8 cellular contexts compared by ENCODE assay signal in genomic region chr11:102111787-102112653, GRCh38. TPM values are rescaled to one million over a fixed set of nuclear protein-coding genes. Genes with fewer than 3 reads are reported as not detected.
DNase-seq lines count a peak whose midpoint lies in the region; ATAC-seq, FAIRE-seq and TF ChIP-seq lines count a peak whose summit lies in the region.

No MANE protein-coding gene starts in this region.

- H3K9me3 Mint-ChIP-seq in chondrocyte (ENCODE audit: low read depth), result no peaks in the 10 kb centered on the region
- no peaks in the 10 kb centered on the region for H3K9me3 Mint-ChIP-seq in stimulated activated naive CD8-positive, alpha-beta T cell treated with anti-CD3 and anti-CD28 coated beads, Interleukin-15, amount 100 ng/mL, for 72 hours

- H3K27me3 Mint-ChIP-seq in chondrocyte (ENCODE audit: low read depth), result no peaks in the 10 kb centered on the region
- peaks cover 67% of the 10 kb centered on the region for H3K27me3 Mint-ChIP-seq in stimulated activated naive CD8-positive, alpha-beta T cell treated with anti-CD3 and anti-CD28 coated beads, Interleukin-15, amount 100 ng/mL, for 72 hours

- TF ChIP-seq CTCF in RWPE1 (conservative IDR thresholded peaks at IDR 0.05; ENCODE audit: low read depth) (no peak), chondrocyte (IDR thresholded peaks at IDR 0.05) (no peak)

- peak overlapping the region; percentile 99 for H3K27ac ChIP-seq in RWPE1

- ATAC-seq in left colon, result peak; percentile 52
- ATAC-seq in stimulated activated naive CD8-positive, alpha-beta T cell treated with anti-CD3 and anti-CD28 coated beads, Interleukin-15, amount 100 ng/mL, for 72 hours, result peak; percentile 81

- H3K27ac Mint-ChIP-seq in chondrocyte (ENCODE audit: unreplicated experiment), result peak overlapping the region; percentile 98
- no peak overlapping the region for H3K27ac Mint-ChIP-seq in stimulated activated naive CD8-positive, alpha-beta T cell treated with anti-CD3 and anti-CD28 coated beads, Interleukin-15, amount 100 ng/mL, for 72 hours

- intact Hi-C loops in left colon (cut with DNase I, micrococcal nuclease), result no loop called here

- H3K4me3 Mint-ChIP-seq in chondrocyte (ENCODE audit: unreplicated experiment), result peak overlapping the region; percentile 91
- peak overlapping the region; percentile 74 to 75 for H3K4me3 Mint-ChIP-seq in stimulated activated naive CD8-positive, alpha-beta T cell treated with anti-CD3 and anti-CD28 coated beads, Interleukin-15, amount 100 ng/mL, for 72 hours

- DNase-seq in RWPE1 (ENCODE audit: low spot score) (peak; percentile 85), chondrocyte (ENCODE audit: low spot score) (no peak), left colon (peak; percentile 39 to 41), GM12891 (ENCODE audit: insufficient read length, low spot score) (no peak), NCI-H1694 (lab: John Stamatoyannopoulos, UW) (no peak), HUDEP-2 (lab: John Stamatoyannopoulos, UW; ENCODE audit: unreplicated experiment in 76 of 76) (no peak)
- peak; percentile 12 to 23 for DNase-seq in stimulated activated naive CD8-positive, alpha-beta T cell treated with anti-CD3 and anti-CD28 coated beads, Interleukin-15, amount 100 ng/mL, for 72 hours

- POLR2A ChIA-PET in RWPE1 (lab: Yijun Ruan, JAX; ENCODE audit: low non-redundant PET), result no interaction called here

- TF ChIP-seq POLR2A in GM12891 (IDR thresholded peaks at IDR 0.05; ENCODE audit: low read depth, low read length), result no peak

- FAIRE-seq in G401.6 (lab: Jason Lieb, UNC) (peak; percentile 91), GM12891 (lab: Jason Lieb, UNC) (no peak)

- H3K4me1 Mint-ChIP-seq in chondrocyte (ENCODE audit: low read depth), result peaks cover 52% of the 10 kb centered on the region
- peaks cover 17% of the 10 kb centered on the region for H3K4me1 Mint-ChIP-seq in stimulated activated naive CD8-positive, alpha-beta T cell treated with anti-CD3 and anti-CD28 coated beads, Interleukin-15, amount 100 ng/mL, for 72 hours

- H3K36me3 Mint-ChIP-seq in chondrocyte (ENCODE audit: low read depth), result peaks cover 4% of the 10 kb centered on the region

- CTCF ChIA-PET in RWPE1 (lab: Yijun Ruan, JAX), result no interaction called here

TF ChIP-seq in GM12891, 5 proteins besides CTCF, POLR2A, EP300 and RAD21:
- TF ChIP-seq POLR2AphosphoS5 (IDR thresholded peaks at IDR 0.05; ENCODE audit: low read depth, low read length) (no peak), SPI1 (IDR thresholded peaks at IDR 0.05; ENCODE audit: low read depth, low read length) (no peak), PAX5 (IDR thresholded peaks at IDR 0.05; ENCODE audit: insufficient read depth, low read length, severe bottlenecking) (no peak), TAF1 (IDR thresholded peaks at IDR 0.05; ENCODE audit: low read depth, low read length) (no peak), POU2F2 (IDR thresholded peaks at IDR 0.05; ENCODE audit: low read depth, low read length) (no peak)

RNA-seq across cellular contexts. Expression of gene YAP1, which starts 1.8 kb away (rescaled TPM):
- total RNA-seq in chondrocyte (114 to 132 TPM (median 116 TPM) in 3 replicates), left colon (10 to 100 TPM; 46.2 to 49.1 TPM)
- polyA plus RNA-seq in GM12891 (2012; ENCODE audit: low read depth, missing spikeins), result 0.08 TPM

Comparison
In these comparisons a context has a peak if more than half of its experiments do, and no peak if none do; other contexts are left out.
1. DNase-seq: peak in RWPE1 (single experiment), left colon (2 of 2) and stimulated activated naive CD8-positive, alpha-beta T cell treated with anti-CD3 and anti-CD28 coated beads, Interleukin-15, amount 100 ng/mL, for 72 hours (2 of 2); none in chondrocyte (single experiment), GM12891 (single experiment), NCI-H1694 (single experiment) and HUDEP-2 (0 of 76).